ENCODE assay signal across 31 cellular contexts in the genomic region with DNA sequence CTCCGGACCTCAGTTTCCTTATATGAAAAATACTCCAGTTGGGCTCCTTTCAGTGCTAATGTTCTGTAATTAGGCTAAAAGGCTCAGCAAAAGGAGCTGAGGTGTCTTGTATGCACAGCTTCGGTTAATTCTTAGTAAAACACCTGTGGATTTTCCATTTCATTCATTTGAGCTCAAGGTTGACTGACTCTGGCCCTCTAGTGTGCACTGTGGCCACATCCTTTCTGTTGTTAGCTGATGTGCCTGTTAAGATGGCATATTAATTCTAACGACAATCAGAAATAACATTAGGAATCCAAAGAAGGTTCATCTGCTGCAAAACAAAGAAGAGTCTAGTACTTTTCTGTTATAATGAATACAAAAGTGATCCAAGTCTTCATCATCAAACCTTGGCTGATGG. TPM values are rescaled to one million over a fixed set of nuclear protein-coding genes. Genes with fewer than 3 reads are reported as not detected.
"Had no signal": no experiment of that assay in that cellular context is flagged by ENCODE, and none has a peak within 500 bp of the region (broad histone marks: within the 10 kb centered on the region; RNA-seq: fewer than 3 reads in every experiment).

No MANE protein-coding gene starts in this region.

- H2AFZ ChIP-seq: neural progenitor cell had no signal

- ATAC-seq: left colon; left lung; lower lobe of right lung; natural killer cell; right lobe of liver; stimulated activated memory B cell treated with anti-CD40 and anti-IgM and Interleukin-4, amounts not matched to agents 10 μg/mL and 1 μg/mL and 100 μg/mL, for 72 hours; stimulated activated naive CD8-positive, alpha-beta T cell treated with anti-CD3 and anti-CD28 coated beads, Interleukin-15, amount 100 ng/mL, for 72 hours had no signal

- H3K4me3 ChIP-seq: left lung, lower lobe of right lung, neural progenitor cell, ovary, right atrium auricular region, right lobe of liver, smooth muscle cell, tibial nerve had no signal

- H3K4me1 ChIP-seq: left lung, lower lobe of right lung, neural progenitor cell, right atrium auricular region, right lobe of liver, tibial nerve had no signal

- DNase-seq: hypothalamus; immature natural killer cell; kidney; left colon; left lung; lower lobe of right lung; mammary epithelial cell; mesendoderm; naive B cell; natural killer cell; nephron progenitor cell; ovary; right lobe of liver; stimulated activated CD4-positive, alpha-beta T cell treated with anti-CD3 and anti-CD28 coated beads, Interleukin-1b, Interleukin-23, amount 100 ng/mL, for 48 hours; stimulated activated CD4-positive, alpha-beta T cell treated with anti-CD3 and anti-CD28 coated beads, Interleukin-2, amount 100 ng/mL, for 48 hours; stimulated activated CD4-positive, alpha-beta T cell treated with anti-CD3 and anti-CD28 coated beads, Interleukin-4, amount 100 ng/mL, for 4 hours; stimulated activated CD8-positive, alpha-beta memory T cell treated with anti-CD3 and anti-CD28 coated beads, Interleukin-4, amount 100 ng/mL, for 48 hours; stimulated activated naive CD4-positive, alpha-beta T cell treated with Interleukin-2 at 50 U/mL for 16 hours; stimulated activated naive CD8-positive, alpha-beta T cell treated with anti-CD3 and anti-CD28 coated beads, Interleukin-15, amount 100 ng/mL, for 72 hours; substantia nigra had no signal

- H3K9me3 Mint-ChIP-seq: immature natural killer cell; mesothelial cell of epicardium; natural killer cell; nephron progenitor cell; neural progenitor cell; stimulated activated memory B cell treated with anti-CD40 and anti-IgM and Interleukin-4, amounts not matched to agents 10 μg/mL and 1 μg/mL and 100 μg/mL, for 72 hours; stimulated activated naive CD8-positive, alpha-beta T cell treated with anti-CD3 and anti-CD28 coated beads, Interleukin-15, amount 100 ng/mL, for 72 hours; type B pancreatic cell had no signal

- H3K27me3 ChIP-seq: left lung, neural progenitor cell, ovary, right atrium auricular region, right lobe of liver, tibial nerve had no signal

- H3K27me3 Mint-ChIP-seq: progenitor cell of endocrine pancreas; stimulated activated memory B cell treated with anti-CD40 and anti-IgM and Interleukin-4, amounts not matched to agents 10 μg/mL and 1 μg/mL and 100 μg/mL, for 72 hours had no signal

- H3K36me3 Mint-ChIP-seq: immature natural killer cell; mesothelial cell of epicardium; naive B cell; natural killer cell; neural progenitor cell; stimulated activated memory B cell treated with anti-CD40 and anti-IgM and Interleukin-4, amounts not matched to agents 10 μg/mL and 1 μg/mL and 100 μg/mL, for 72 hours; type B pancreatic cell had no signal

- H3K9ac ChIP-seq: neural progenitor cell had no signal

- H3K4me2 ChIP-seq: neural progenitor cell, smooth muscle cell had no signal

- H3K27ac Mint-ChIP-seq: immature natural killer cell; mesothelial cell of epicardium; naive B cell; natural killer cell; nephron progenitor cell; neural progenitor cell; progenitor cell of endocrine pancreas; stimulated activated memory B cell treated with anti-CD40 and anti-IgM and Interleukin-4, amounts not matched to agents 10 μg/mL and 1 μg/mL and 100 μg/mL, for 72 hours; stimulated activated naive CD8-positive, alpha-beta T cell treated with anti-CD3 and anti-CD28 coated beads, Interleukin-15, amount 100 ng/mL, for 72 hours; type B pancreatic cell had no signal

- H3K4me1 Mint-ChIP-seq: immature natural killer cell; mesothelial cell of epicardium; naive B cell; natural killer cell; nephron progenitor cell; neural progenitor cell; stimulated activated memory B cell treated with anti-CD40 and anti-IgM and Interleukin-4, amounts not matched to agents 10 μg/mL and 1 μg/mL and 100 μg/mL, for 72 hours; stimulated activated naive CD8-positive, alpha-beta T cell treated with anti-CD3 and anti-CD28 coated beads, Interleukin-15, amount 100 ng/mL, for 72 hours had no signal

- H3K9me3 ChIP-seq: left lung, lower lobe of right lung, neutrophil, ovary, right atrium auricular region, right lobe of liver, tibial nerve had no signal

- H3K27ac ChIP-seq: left lung, lower lobe of right lung, neural progenitor cell, neutrophil, ovary, right atrium auricular region, right lobe of liver, tibial nerve had no signal

- H3K36me3 ChIP-seq: left lung, lower lobe of right lung, neural progenitor cell, neutrophil, ovary, right atrium auricular region, right lobe of liver, tibial nerve had no signal

- H3K4me3 Mint-ChIP-seq: immature natural killer cell; mesothelial cell of epicardium; naive B cell; natural killer cell; nephron progenitor cell; neural progenitor cell; stimulated activated memory B cell treated with anti-CD40 and anti-IgM and Interleukin-4, amounts not matched to agents 10 μg/mL and 1 μg/mL and 100 μg/mL, for 72 hours; stimulated activated naive CD8-positive, alpha-beta T cell treated with anti-CD3 and anti-CD28 coated beads, Interleukin-15, amount 100 ng/mL, for 72 hours; type B pancreatic cell had no signal

RNA-seq across cellular contexts. Expression of a gene that starts 45.6 kb away (rescaled TPM):
- total RNA-seq: mononuclear cell, ureter had no signal
- polyA plus RNA-seq: immature natural killer cell had no signal
